18 cellular contexts compared by ENCODE assay signal in the genomic region with DNA sequence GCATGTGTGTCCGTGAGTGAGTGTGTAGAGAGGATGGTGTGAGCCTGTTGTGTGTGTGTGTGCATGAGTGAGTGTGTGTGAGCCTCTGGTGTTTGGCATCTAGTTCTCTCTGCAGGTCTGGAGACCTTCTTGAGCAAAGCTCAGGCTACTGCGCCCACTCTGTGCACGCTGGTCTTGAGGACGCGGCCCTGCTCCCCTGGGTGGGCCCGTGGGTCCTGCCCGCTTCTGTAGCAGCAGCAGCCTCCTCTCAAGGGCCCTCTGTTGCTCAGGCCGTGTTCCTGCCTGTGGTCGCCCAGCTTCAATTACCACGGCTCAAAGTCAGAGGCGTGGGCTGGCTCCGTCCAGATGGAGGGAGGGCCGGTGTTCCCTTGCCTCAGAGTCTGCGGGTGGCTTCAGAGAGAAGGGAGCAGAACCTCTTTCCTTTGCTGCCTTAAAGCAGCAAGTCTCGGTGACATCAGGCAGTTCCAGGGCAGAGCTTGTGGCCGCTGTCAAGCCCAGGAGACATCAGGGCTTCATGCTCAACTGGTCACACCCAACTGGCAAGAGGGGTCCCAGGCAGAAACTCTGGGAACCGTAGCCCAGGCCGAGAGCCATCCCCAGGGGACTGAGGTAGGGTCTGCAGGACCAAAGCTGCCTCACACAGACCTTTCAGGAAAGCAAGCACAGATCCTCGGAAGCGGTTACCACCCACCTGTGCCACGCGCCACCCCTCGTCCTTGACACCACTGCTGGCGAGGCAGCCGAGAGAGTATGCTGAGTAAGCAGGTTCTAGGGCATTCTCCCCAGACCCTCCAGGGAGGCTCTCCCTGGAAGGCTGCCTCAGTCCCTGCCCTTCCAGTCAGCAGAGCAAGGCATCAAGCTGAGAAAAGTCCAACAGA.
DNase-seq lines count a peak whose midpoint lies in the region; ATAC-seq, FAIRE-seq and TF ChIP-seq lines count a peak whose summit lies in the region.
"Had no signal": no experiment of that assay in that cellular context is flagged by ENCODE, and none has a peak within 500 bp of the region (broad histone marks: within the 10 kb centered on the region; RNA-seq: fewer than 3 reads in every experiment).

No MANE protein-coding gene starts in this region.

- peak overlapping the region; percentile 21 for H3K27ac Mint-ChIP-seq in osteocyte (ENCODE audit: unreplicated experiment)

- H3K36me3 ChIP-seq in H1 (ENCODE audit: control insufficient read depth in 2 of 4, insufficient read depth in 4 of 4, low read length in 3 of 4): peaks cover 0 to 3% (median 0%) of the 10 kb centered on the region in 4 experiments; a peak in 1 of 8 replicates
- no peaks in the 10 kb centered on the region for H3K36me3 ChIP-seq in upper lobe of right lung
- H3K36me3 ChIP-seq: Peyer's patch, SJSA1 had no signal

- no peak overlapping the region for H3K14ac ChIP-seq in H1 (ENCODE audit: insufficient read length)

- peak overlapping the region; percentile 29; the same call in 1 of the 2 replicates for H2BK15ac ChIP-seq in H1 (ENCODE audit: low read length)

- H2BK5ac ChIP-seq in H1 (ENCODE audit: low read depth, low read length): no peak overlapping the region; the same call in 1 of the 2 replicates

- H3K36me3 Mint-ChIP-seq in osteocyte (ENCODE audit: unreplicated experiment): no peaks in the 10 kb centered on the region

- no peaks in the 10 kb centered on the region for H3K27me3 Mint-ChIP-seq in osteocyte (ENCODE audit: unreplicated experiment)

- H4K5ac ChIP-seq in H1 (ENCODE audit: insufficient read length, low read depth, low read length): no peak overlapping the region

- H3K79me2 ChIP-seq in H1 (ENCODE audit: control insufficient read depth in 1 of 2, insufficient read depth in 2 of 2, low read length in 2 of 2): no peaks in the 10 kb centered on the region

- H3K4ac ChIP-seq in H1 (replicated peaks; ENCODE audit: insufficient read length, low read depth, low read length): no peak overlapping the region

- no peak overlapping the region for H3K9ac ChIP-seq in H1 (replicated peaks in 1 of 4; ENCODE audit: extremely low read depth in 1 of 4, low read depth in 3 of 4, low read length in 3 of 4)

- H3K9me3 ChIP-seq in A549: no peaks in the 10 kb centered on the region
- peaks cover 0 to 5% of the 10 kb centered on the region in 2 experiments; a peak in 1 of 4 replicates for H3K9me3 ChIP-seq in H1 (ENCODE audit: insufficient read depth in 2 of 2, low read depth in 1 of 2, low read length in 1 of 2)
- H3K9me3 ChIP-seq in upper lobe of right lung: no peaks in the 10 kb centered on the region
- H3K9me3 ChIP-seq: Peyer's patch, SJSA1 had no signal

- H3K4me3 ChIP-seq in A549 (no peak overlapping the region), H1 (ENCODE audit: extremely low read depth in 1 of 4, insufficient read depth in 2 of 4, low read depth in 3 of 4, low read length in 4 of 4) (no peak overlapping the region), upper lobe of right lung (no peak overlapping the region)
- H3K4me3 ChIP-seq: Peyer's patch, SJSA1 had no signal

- no peaks in the 10 kb centered on the region for H3K79me1 ChIP-seq in H1 (ENCODE audit: low read depth, low read length)

- H3K9me3 Mint-ChIP-seq in osteocyte (ENCODE audit: unreplicated experiment): no peaks in the 10 kb centered on the region
- H3K9me3 Mint-ChIP-seq: H9 had no signal

- TF ChIP-seq RAD21 in A549 (conservative IDR thresholded peaks at IDR 0.05 in 1 of 2, IDR thresholded peaks at IDR 0.05 in 1 of 2) (no peak), H1 (IDR thresholded peaks at IDR 0.05 in 1 of 2, conservative IDR thresholded peaks at IDR 0.05 in 1 of 2; ENCODE audit: low read depth in 2 of 2, low read length in 2 of 2) (no peak)

- no peak overlapping the region; the same call in 1 of the 2 replicates for H3K18ac ChIP-seq in H1 (ENCODE audit: extremely low read depth, low read length)

- no peak for TF ChIP-seq CTCF in A549 (IDR thresholded peaks at IDR 0.05)
- TF ChIP-seq CTCF in H1 (IDR thresholded peaks at IDR 0.05; ENCODE audit: control extremely low read depth in 1 of 3, insufficient read depth in 1 of 3, low read depth in 1 of 3, low read length in 3 of 3): no peak
- TF ChIP-seq CTCF in osteocyte (IDR thresholded peaks at IDR 0.05): no peak
- TF ChIP-seq CTCF in upper lobe of right lung (IDR thresholded peaks at IDR 0.05): no peak

- intact Hi-C loops in upper lobe of right lung (cut with DNase I): no loop called here

- no peak overlapping the region for H2AFZ ChIP-seq in H1 (ENCODE audit: low read length)

- TF ChIP-seq POLR2A in A549 (IDR thresholded peaks at IDR 0.05; ENCODE audit: low read length): no peak
- no peak for TF ChIP-seq POLR2A in H1 (IDR thresholded peaks at IDR 0.05; ENCODE audit: control extremely low read depth in 1 of 2, low read depth in 2 of 2, low read length in 2 of 2)

- CTCF ChIA-PET in A549 (lab: Yijun Ruan, JAX) (no interaction called here), H1 (lab: Charles Lee; ENCODE audit: partially characterized antibody) (interaction anchor here (1.6 kb wide), 1 partner anchor 17 kb away, joined by 3 read pairs; no protein-coding TSS in a partner anchor)

- H2BK120ac ChIP-seq in H1 (replicated peaks; ENCODE audit: low read depth, low read length): no peak overlapping the region

- WGBS in A549 (ENCODE audit: missing lambda C conversion rate): 93% methylated on average over 9 of the region's 25 CpGs
- WGBS in H1 (ENCODE audit: extremely low coverage in 1 of 2, insufficient coverage in 1 of 2, insufficient read length in 1 of 2, insufficient replicate concordance in 2 of 2, low coverage in 1 of 2, low lambda C conversion rate in 2 of 2, missing lambda C conversion rate in 1 of 2), 2 experiments: 87% methylated on average over 25 of the region's 25 CpGs; no CpG with 5 or more reads in 1 of the 2 experiments

- H2BK12ac ChIP-seq in H1 (ENCODE audit: low read depth, low read length): peak overlapping the region; percentile 50; the same call in 1 of the 2 replicates

- peak in 1 of 2 experiments; percentile 9; a peak in 1 of 6 replicates for ATAC-seq in A549
- ATAC-seq in upper lobe of right lung: no peak

- H3K4me2 ChIP-seq in A549 (no peak overlapping the region), H1 (ENCODE audit: insufficient read depth in 1 of 2, low read depth in 2 of 2, low read length in 2 of 2) (no peak overlapping the region)

- H3K56ac ChIP-seq in H1 (replicated peaks; ENCODE audit: insufficient read length, low read depth, low read length): no peak overlapping the region

- FAIRE-seq in A549 (lab: Jason Lieb, UNC): no peak
- no peak for FAIRE-seq in H1 (lab: Jason Lieb, UNC)
- FAIRE-seq in HTR-8/SVneo (lab: Jason Lieb, UNC): no peak
- FAIRE-seq: D721Med had no signal

- no peak overlapping the region for H2AK5ac ChIP-seq in H1 (ENCODE audit: low read depth, low read length)

- H3K23ac ChIP-seq in H1 (ENCODE audit: insufficient read length): no peak overlapping the region

- no peak overlapping the region for H4K8ac ChIP-seq in H1 (ENCODE audit: extremely low read depth, insufficient read depth, low read length)

- POLR2A ChIA-PET in A549 (lab: Yijun Ruan, JAX) (no interaction called here), H1 (lab: Charles Lee; ENCODE audit: partially characterized antibody) (interaction anchor here (1.1 kb wide), 1 partner anchor 26 kb away, joined by 3 read pairs; no protein-coding TSS in a partner anchor)

- H4K20me1 ChIP-seq in H1 (replicated peaks in 1 of 2; ENCODE audit: control insufficient read depth in 1 of 2, insufficient read depth in 2 of 2, low read length in 2 of 2): peaks cover 0 to 5% of the 10 kb centered on the region in 2 experiments

- H3K27ac ChIP-seq in A549 (no peak overlapping the region), H1 (ENCODE audit: low read depth, low read length) (no peak overlapping the region), upper lobe of right lung (no peak overlapping the region)
- H3K27ac ChIP-seq: C4-2B, Peyer's patch, SJSA1 had no signal

- no peak overlapping the region for H4K91ac ChIP-seq in H1 (replicated peaks; ENCODE audit: insufficient read length, low read length)

- TF ChIP-seq EP300 in A549 (IDR thresholded peaks at IDR 0.05) (no peak), H1 (IDR thresholded peaks at IDR 0.05; ENCODE audit: borderline replicate concordance in 1 of 2, low read depth in 2 of 2, low read length in 2 of 2) (no peak)

- no peak overlapping the region for H2BK20ac ChIP-seq in H1 (ENCODE audit: low read length)

- DNase-seq in A549 (ENCODE audit: low read depth in 1 of 2, low spot score in 1 of 2): no peak
- peak; percentile 46 for DNase-seq in SK-N-DZ (ENCODE audit: low spot score)
- no peak for DNase-seq in H1 (ENCODE audit: low read depth in 1 of 2, low spot score in 2 of 2)
- no peak for DNase-seq in osteocyte (ENCODE audit: extremely low spot score, unreplicated experiment)
- no peak for DNase-seq in upper lobe of right lung
- DNase-seq in activated effector memory CD4-positive, alpha-beta T cell treated with anti-CD3 and anti-CD28 coated beads, Interleukin-2, amount 50 U/mL, for 16 hours: no peak
- DNase-seq in HTR-8/SVneo (ENCODE audit: insufficient read length, low spot score): no peak
- DNase-seq in activated CD4-positive, CD25-positive, alpha-beta regulatory T cell (lab: John Stamatoyannopoulos, UW): no peak
- DNase-seq: H9; KBM-7; NCI-H1694 treated with DMSO at 0.1 percent for 48 hours; NCI-H510A; NCI-H748 treated with DMSO at 0.1 percent for 48 hours; NK-92 treated with Interleukin-12 subunit alpha and Interleukin-12 subunit beta, amount 100 ng/mL, for 24 hours; Peyer's patch had no signal

- H3K4me1 Mint-ChIP-seq in osteocyte (ENCODE audit: unreplicated experiment): peaks cover 5% of the 10 kb centered on the region

- no peaks in the 10 kb centered on the region for H3K4me1 ChIP-seq in A549
- peaks cover 0 to 7% (median 3%) of the 10 kb centered on the region in 4 experiments; a peak in 4 of 7 replicates for H3K4me1 ChIP-seq in H1 (replicated peaks in 1 of 4; ENCODE audit: control insufficient read depth in 3 of 4, insufficient read depth in 4 of 4, low read length in 3 of 4)
- no peaks in the 10 kb centered on the region for H3K4me1 ChIP-seq in upper lobe of right lung
- H3K4me1 ChIP-seq: Peyer's patch, SJSA1 had no signal

- H3K27me3 ChIP-seq in H1 (replicated peaks in 1 of 4; ENCODE audit: control insufficient read depth in 3 of 4, extremely low read depth in 1 of 4, insufficient read depth in 3 of 4, low read length in 3 of 4) (no peaks in the 10 kb centered on the region), upper lobe of right lung (no peaks in the 10 kb centered on the region)
- H3K27me3 ChIP-seq: Peyer's patch, SJSA1 had no signal

- H3K23me2 ChIP-seq in H1 (ENCODE audit: low read depth, low read length): peaks cover 18% of the 10 kb centered on the region

- no peak overlapping the region for H3K4me3 Mint-ChIP-seq in osteocyte (ENCODE audit: unreplicated experiment)

TF ChIP-seq in A549, 52 proteins besides CTCF, POLR2A, EP300 and RAD21 (continues in another document):
- no peak for TF ChIP-seq RFX5 (IDR thresholded peaks at IDR 0.05)

TF ChIP-seq in H1, 55 proteins besides CTCF, POLR2A, EP300 and RAD21 (continues in another document):
- TF ChIP-seq MAFK (IDR thresholded peaks at IDR 0.05; ENCODE audit: low read depth, low read length): peak; percentile 58; the same call in 1 of the 2 replicates
